Comparison of ENCODE assay signal across 33 cellular contexts in genomic region chr6:126067080-126067479, GRCh38.
"Had no signal": no experiment of that assay in that cellular context is flagged by ENCODE, and none has a peak within 500 bp of the region (broad histone marks: within the 10 kb centered on the region; RNA-seq: fewer than 3 reads in every experiment).

No MANE protein-coding gene starts in this region.

- H3K27ac Mint-ChIP-seq: activated CD4-positive, alpha-beta T cell treated with anti-CD3 and anti-CD28 coated beads for 36 hours; activated naive CD8-positive, alpha-beta T cell; brain; natural killer cell treated with Interleukin-12 subunit alpha and Interleukin-12 subunit beta and Interleukin-15 and Interleukin-18, amount 100 ng/mL, for 72 hours; stimulated activated memory B cell treated with anti-CD40 and anti-IgM and Interleukin-4, amounts not matched to agents 10 μg/mL and 1 μg/mL and 100 μg/mL, for 72 hours; stimulated activated naive CD8-positive, alpha-beta T cell treated with anti-CD3 and anti-CD28 coated beads, Interleukin-15, amount 100 ng/mL, for 72 hours had no signal

- H3K36me3 ChIP-seq: adrenal gland, ascending aorta, cardiac muscle cell, heart right ventricle, lower lobe of right lung, ovary, prostate gland, thyroid gland, upper lobe of left lung, vagina had no signal

- H3K4me1 Mint-ChIP-seq: activated CD4-positive, alpha-beta T cell treated with anti-CD3 and anti-CD28 coated beads for 36 hours; stimulated activated memory B cell treated with anti-CD40 and anti-IgM and Interleukin-4, amounts not matched to agents 10 μg/mL and 1 μg/mL and 100 μg/mL, for 72 hours; stimulated activated naive CD8-positive, alpha-beta T cell treated with anti-CD3 and anti-CD28 coated beads, Interleukin-15, amount 100 ng/mL, for 72 hours had no signal

- H3K4me3 Mint-ChIP-seq: activated CD4-positive, alpha-beta T cell treated with anti-CD3 and anti-CD28 coated beads for 36 hours; activated naive CD8-positive, alpha-beta T cell; brain; natural killer cell treated with Interleukin-12 subunit alpha and Interleukin-12 subunit beta and Interleukin-15 and Interleukin-18, amount 100 ng/mL, for 72 hours; stimulated activated memory B cell treated with anti-CD40 and anti-IgM and Interleukin-4, amounts not matched to agents 10 μg/mL and 1 μg/mL and 100 μg/mL, for 72 hours; stimulated activated naive CD8-positive, alpha-beta T cell treated with anti-CD3 and anti-CD28 coated beads, Interleukin-15, amount 100 ng/mL, for 72 hours had no signal

- H3K9me3 Mint-ChIP-seq: natural killer cell treated with Interleukin-12 subunit alpha and Interleukin-12 subunit beta and Interleukin-15 and Interleukin-18, amount 100 ng/mL, for 72 hours; stimulated activated memory B cell treated with anti-CD40 and anti-IgM and Interleukin-4, amounts not matched to agents 10 μg/mL and 1 μg/mL and 100 μg/mL, for 72 hours; stimulated activated naive CD8-positive, alpha-beta T cell treated with anti-CD3 and anti-CD28 coated beads, Interleukin-15, amount 100 ng/mL, for 72 hours had no signal

- H3K27me3 ChIP-seq: adrenal gland, ascending aorta, cardiac muscle cell, dorsolateral prefrontal cortex, heart right ventricle, ovary, sigmoid colon, thyroid gland, upper lobe of left lung, vagina had no signal

- H3K27ac ChIP-seq: adrenal gland, ascending aorta, cardiac muscle cell, coronary artery, dorsolateral prefrontal cortex, heart right ventricle, lower lobe of right lung, ovary, prostate gland, sigmoid colon, thyroid gland, upper lobe of left lung, vagina had no signal

- H3K36me3 Mint-ChIP-seq: natural killer cell treated with Interleukin-12 subunit alpha and Interleukin-12 subunit beta and Interleukin-15 and Interleukin-18, amount 100 ng/mL, for 72 hours had no signal

- H3K4me1 ChIP-seq: ascending aorta, heart right ventricle, lower lobe of right lung, prostate gland, sigmoid colon, thyroid gland had no signal

- DNase-seq: activated CD4-positive, alpha-beta T cell treated with anti-CD3 and anti-CD28 coated beads for 36 hours; activated CD4-positive, CD25-positive, alpha-beta regulatory T cell; activated effector memory CD4-positive, alpha-beta T cell treated with Interleukin-2 at 50 U/mL for 16 hours; activated naive CD4-positive, alpha-beta T cell treated with Interleukin-2 at 50 U/mL for 16 hours; cerebellar nuclear complex; dorsolateral prefrontal cortex; effector memory CD4-positive, alpha-beta T cell; foreskin melanocyte; heart right ventricle; kidney glomerular epithelial cell; lower lobe of right lung; mesenchymal stem cell; ovary; retina; sigmoid colon; stimulated activated CD4-positive, alpha-beta T cell treated with anti-CD3 and anti-CD28 coated beads, Interleukin-1b, Interleukin-23, amount 100 ng/mL, for 48 hours; stimulated activated CD4-positive, alpha-beta T cell treated with anti-CD3 and anti-CD28 coated beads, Interleukin-4, amount 100 ng/mL, for 4 hours; stimulated activated CD8-positive, alpha-beta memory T cell treated with anti-CD3 and anti-CD28 coated beads, Interleukin-4, amount 100 ng/mL, for 48 hours; stimulated activated naive CD8-positive, alpha-beta T cell treated with anti-CD3 and anti-CD28 coated beads, Interleukin-15, amount 100 ng/mL, for 72 hours; T-helper 1 cell; thyroid gland; upper lobe of left lung had no signal

- H3K4me2 ChIP-seq: smooth muscle cell had no signal

- H3K27me3 Mint-ChIP-seq: activated CD4-positive, alpha-beta T cell treated with anti-CD3 and anti-CD28 coated beads for 36 hours; activated naive CD8-positive, alpha-beta T cell; brain; natural killer cell treated with Interleukin-12 subunit alpha and Interleukin-12 subunit beta and Interleukin-15 and Interleukin-18, amount 100 ng/mL, for 72 hours; stimulated activated memory B cell treated with anti-CD40 and anti-IgM and Interleukin-4, amounts not matched to agents 10 μg/mL and 1 μg/mL and 100 μg/mL, for 72 hours; stimulated activated naive CD8-positive, alpha-beta T cell treated with anti-CD3 and anti-CD28 coated beads, Interleukin-15, amount 100 ng/mL, for 72 hours had no signal

- H3K4me3 ChIP-seq: adrenal gland, ascending aorta, cardiac muscle cell, coronary artery, dorsolateral prefrontal cortex, heart right ventricle, lower lobe of right lung, ovary, prostate gland, sigmoid colon, smooth muscle cell, thyroid gland, upper lobe of left lung, vagina had no signal

- H3K9me3 ChIP-seq: adrenal gland, ascending aorta, lower lobe of right lung, ovary, prostate gland, sigmoid colon, thyroid gland, upper lobe of left lung, vagina had no signal
